In genomic region chr12:42705863-42706262, GRCh38 we compare ENCODE assay signal across 11 cellular contexts.
DNase-seq lines count a peak whose midpoint lies in the region; ATAC-seq, FAIRE-seq and TF ChIP-seq lines count a peak whose summit lies in the region.
"Had no signal": no experiment of that assay in that cellular context is flagged by ENCODE, and none has a peak within 500 bp of the region (broad histone marks: within the 10 kb centered on the region; RNA-seq: fewer than 3 reads in every experiment).

No MANE protein-coding gene starts in this region.

- no peaks in the 10 kb centered on the region for H3K9me3 ChIP-seq in PC-3 (ENCODE audit: low read length)
- H3K9me3 ChIP-seq in endothelial cell of umbilical vein (replicated peaks; ENCODE audit: control insufficient read depth, insufficient read depth, low read length): no peaks in the 10 kb centered on the region
- H3K9me3 ChIP-seq in lung (ENCODE audit: control insufficient read depth in 2 of 2, insufficient read depth in 1 of 2, low read length in 1 of 2): peaks cover 0 to 2% of the 10 kb centered on the region in 2 donors
- no peaks in the 10 kb centered on the region for H3K9me3 ChIP-seq in upper lobe of right lung
- H3K9me3 ChIP-seq in endodermal cell (ENCODE audit: control insufficient read depth, low read length): no peaks in the 10 kb centered on the region

- TF ChIP-seq CTCF in PC-3 (conservative IDR thresholded peaks at IDR 0.05; ENCODE audit: low read depth, low read length) (no peak), endothelial cell of umbilical vein (IDR thresholded peaks at IDR 0.05; ENCODE audit: extremely low read depth in 1 of 2, insufficient read depth in 1 of 2, low read depth in 1 of 2, low read length in 2 of 2) (no peak), lung (IDR thresholded peaks at IDR 0.05; ENCODE audit: control extremely low read depth, extremely low read depth) (no peak), upper lobe of right lung (IDR thresholded peaks at IDR 0.05) (no peak), endodermal cell (conservative IDR thresholded peaks at IDR 0.05) (no peak)

- peaks cover 3% of the 10 kb centered on the region for H3K27me3 Mint-ChIP-seq in endodermal cell (ENCODE audit: insufficient read depth)

- H4K20me1 ChIP-seq in PC-3 (ENCODE audit: low read length) (no peaks in the 10 kb centered on the region), endothelial cell of umbilical vein (replicated peaks; ENCODE audit: control insufficient read depth, extremely low read depth, insufficient read depth, low read length) (no peaks in the 10 kb centered on the region)

- H3K27ac Mint-ChIP-seq in endodermal cell: no peak overlapping the region

- no peaks in the 10 kb centered on the region for H3K9me2 ChIP-seq in PC-3 (replicated peaks; ENCODE audit: low read length)

- peaks cover 13% of the 10 kb centered on the region for H3K4me1 ChIP-seq in PC-3 (ENCODE audit: insufficient read depth, low read length)
- H3K4me1 ChIP-seq in endothelial cell of umbilical vein (ENCODE audit: control insufficient read depth, extremely low read depth, insufficient read depth, low read length): peaks cover 4% of the 10 kb centered on the region
- no peaks in the 10 kb centered on the region for H3K4me1 ChIP-seq in lung (ENCODE audit: control insufficient read depth in 2 of 2, insufficient read depth in 2 of 2, low read length in 2 of 2)
- peaks cover 2% of the 10 kb centered on the region for H3K4me1 ChIP-seq in upper lobe of right lung
- peaks cover 5% of the 10 kb centered on the region for H3K4me1 ChIP-seq in endodermal cell (ENCODE audit: control insufficient read depth, insufficient read depth, low read length)

- 47 to 66% methylated on average over 4 of the region's 4 CpGs for WGBS in lung, 2 donors
- WGBS in endodermal cell (ENCODE audit: insufficient coverage in 1 of 2, insufficient read length in 1 of 2), 2 experiments: 42 to 66% methylated on average over 3 to 4 of the region's 4 CpGs

- BruUV-seq in PC-3 (replicated peaks; lab: Mats Ljungman, UMichigan): no TSS peak
- BruUV-seq in endothelial cell of umbilical vein (replicated peaks; lab: Mats Ljungman, UMichigan): no TSS peak

- no peak overlapping the region for H3K4me3 ChIP-seq in PC-3 (ENCODE audit: low read length)
- H3K4me3 ChIP-seq in endothelial cell of umbilical vein (replicated peaks in 1 of 3; ENCODE audit: insufficient read depth in 1 of 3, low read depth in 1 of 3, low read length in 3 of 3): no peak overlapping the region
- no peak overlapping the region for H3K4me3 ChIP-seq in lung
- no peak overlapping the region for H3K4me3 ChIP-seq in upper lobe of right lung
- H3K4me3 ChIP-seq in endodermal cell (ENCODE audit: low read length): no peak overlapping the region
- H3K4me3 ChIP-seq: cardiac muscle cell had no signal

- FAIRE-seq in endothelial cell of umbilical vein (lab: Jason Lieb, UNC): peak; percentile 68

- dilution Hi-C loops in endothelial cell of umbilical vein (cut with MboI; ENCODE audit: extremely low pct_ligation_motif_present, low sequenced_read_pairs): no loop called here

- no peak overlapping the region for H3K4me2 ChIP-seq in PC-3 (ENCODE audit: low read length)
- H3K4me2 ChIP-seq in endothelial cell of umbilical vein (ENCODE audit: insufficient read depth, low read length): no peak overlapping the region

- H3K9ac ChIP-seq in PC-3 (ENCODE audit: low read length) (no peak overlapping the region), endothelial cell of umbilical vein (replicated peaks; ENCODE audit: extremely low read depth, insufficient read depth, low read length) (no peak overlapping the region), endodermal cell (ENCODE audit: extremely low read depth, low read length, poor library complexity, severe bottlenecking) (no peak overlapping the region)

- no peak overlapping the region for H3K27ac ChIP-seq in PC-3 (ENCODE audit: low read length)
- H3K27ac ChIP-seq in endothelial cell of umbilical vein (ENCODE audit: insufficient read depth, low read depth, low read length): no peak overlapping the region
- H3K27ac ChIP-seq in lung (ENCODE audit: low read depth in 1 of 2, low read length in 1 of 2): no peak overlapping the region
- H3K27ac ChIP-seq in upper lobe of right lung: no peak overlapping the region
- H3K27ac ChIP-seq in endodermal cell (ENCODE audit: low read depth, low read length): no peak overlapping the region
- H3K27ac ChIP-seq: cardiac muscle cell had no signal

- peaks cover 6% of the 10 kb centered on the region for H3K4me1 Mint-ChIP-seq in endodermal cell

- intact Hi-C loops in PC-3 (cut with micrococcal nuclease) (no loop called here), endothelial cell of umbilical vein (cut with micrococcal nuclease) (no loop called here), upper lobe of right lung (cut with DNase I) (no loop called here)

- H3K36me3 ChIP-seq in PC-3 (ENCODE audit: low read depth, low read length) (no peaks in the 10 kb centered on the region), endothelial cell of umbilical vein (ENCODE audit: control insufficient read depth in 2 of 2, extremely low read depth in 1 of 2, insufficient read depth in 2 of 2, low read length in 2 of 2) (no peaks in the 10 kb centered on the region), lung (ENCODE audit: control insufficient read depth in 2 of 2, insufficient read depth in 2 of 2, low read length in 2 of 2) (no peaks in the 10 kb centered on the region), upper lobe of right lung (no peaks in the 10 kb centered on the region), endodermal cell (ENCODE audit: control insufficient read depth, insufficient read depth, low read length) (no peaks in the 10 kb centered on the region)
- H3K36me3 ChIP-seq: cardiac muscle cell had no signal

- peak; percentile 64 for ATAC-seq in PC-3
- peak; percentile 34 for ATAC-seq in lung (ENCODE audit: insufficient read depth, low FRiP score)
- ATAC-seq in upper lobe of right lung: peak; percentile 61

- H3K79me2 ChIP-seq in PC-3 (ENCODE audit: low read length) (no peaks in the 10 kb centered on the region), endothelial cell of umbilical vein (ENCODE audit: control insufficient read depth, insufficient read depth, low read length) (no peaks in the 10 kb centered on the region)

- H3K9me1 ChIP-seq in endothelial cell of umbilical vein (replicated peaks; ENCODE audit: control insufficient read depth, extremely low read depth, insufficient read depth, low read length): no peaks in the 10 kb centered on the region

- no peaks in the 10 kb centered on the region for H3K36me3 Mint-ChIP-seq in endodermal cell (ENCODE audit: low read depth)

- CTCF ChIA-PET in PC-3 (lab: Charles Lee): no interaction called here
- CTCF ChIA-PET in endothelial cell of umbilical vein (lab: Charles Lee): interaction anchor here (1.5 to 1.6 kb wide), 2 partner anchors 10 to 85 kb away, joined by 5 to 6 read pairs; no protein-coding TSS in a partner anchor

- H3K27me3 ChIP-seq in PC-3 (ENCODE audit: low read length) (no peaks in the 10 kb centered on the region), endothelial cell of umbilical vein (ENCODE audit: control insufficient read depth in 2 of 2, insufficient read depth in 2 of 2, low read length in 2 of 2) (no peaks in the 10 kb centered on the region), lung (ENCODE audit: control insufficient read depth, insufficient read depth) (no peaks in the 10 kb centered on the region), upper lobe of right lung (no peaks in the 10 kb centered on the region), endodermal cell (ENCODE audit: control insufficient read depth, insufficient read depth, low read length, poor library complexity, severe bottlenecking) (no peaks in the 10 kb centered on the region)
- H3K27me3 ChIP-seq: cardiac muscle cell had no signal

- POLR2A ChIA-PET in PC-3 (lab: Charles Lee; ENCODE audit: unreplicated experiment): no interaction called here
- POLR2A ChIA-PET in endothelial cell of umbilical vein (lab: Charles Lee): interaction anchor here (1.1 kb wide), 1 partner anchor 85 kb away, joined by 4 read pairs; no protein-coding TSS in a partner anchor

- H3K4me3 Mint-ChIP-seq in endodermal cell: no peak overlapping the region

- TF ChIP-seq POLR2A in endothelial cell of umbilical vein (IDR thresholded peaks at IDR 0.05; ENCODE audit: low read depth, low read length): no peak

- no peaks in the 10 kb centered on the region for H3F3A ChIP-seq in PC-3 (ENCODE audit: low read length, unreplicated experiment)

- H2AFZ ChIP-seq in PC-3 (ENCODE audit: low read length): no peak overlapping the region
- no peak overlapping the region for H2AFZ ChIP-seq in endothelial cell of umbilical vein (ENCODE audit: low read depth, low read length)

- H3K9me3 Mint-ChIP-seq in endodermal cell: peaks cover 3% of the 10 kb centered on the region

- DNase-seq in PC-3 (peak; percentile 56), endothelial cell of umbilical vein (ENCODE audit: low read depth, low spot score) (peak; percentile 90), lung (ENCODE audit: low spot score) (peak; percentile 45), upper lobe of right lung (no peak), SW 1271 (lab: John Stamatoyannopoulos, UW) (no peak), endodermal cell (no peak)
- DNase-seq in activated naive CD4-positive, alpha-beta T cell treated with Interleukin-2 at 50 U/mL for 16 hours: no peak
- DNase-seq: activated CD4-positive, CD25-positive, alpha-beta regulatory T cell treated with anti-CD3 and anti-CD28 coated beads, Interleukin-2, amount 50 U/mL, for 72 hours; H7; NCI-H774 had no signal

TF ChIP-seq in endothelial cell of umbilical vein, 7 proteins besides CTCF, POLR2A, EP300 and RAD21:
- TF ChIP-seq EZH2 (IDR thresholded peaks at IDR 0.05; ENCODE audit: borderline replicate concordance, low read depth, low read length, severe bottlenecking) (no peak), GATA2 (IDR thresholded peaks at IDR 0.05; ENCODE audit: insufficient read depth, insufficient read length, low read depth, low read length) (no peak), POLR2AphosphoS5 (IDR thresholded peaks at IDR 0.05; ENCODE audit: insufficient read depth, low read depth, low read length) (no peak), JUN (IDR thresholded peaks at IDR 0.05; ENCODE audit: borderline replicate concordance, insufficient read depth, insufficient read length, low read depth) (no peak), MAX (IDR thresholded peaks at IDR 0.05; ENCODE audit: insufficient read depth, insufficient read length) (no peak), MYC (IDR thresholded peaks at IDR 0.05; ENCODE audit: low read depth, low read length) (no peak), FOS (IDR thresholded peaks at IDR 0.05; ENCODE audit: borderline replicate concordance, insufficient read depth, low read length) (no peak)

Comparison
In these comparisons a context has a peak if more than half of its experiments do, and no peak if none do; other contexts are left out.
1. DNase-seq: peak in PC-3 (single experiment), endothelial cell of umbilical vein (single experiment) and lung (single experiment); none in upper lobe of right lung (single experiment), SW 1271 (0 of 2), activated naive CD4-positive, alpha-beta T cell treated with Interleukin-2 at 50 U/mL for 16 hours (single experiment) and endodermal cell (single experiment).
2. Peak in every context shown above with its lines, with median percentiles within 50 percentile points of each other: ATAC-seq.